ENCODE assay signal across 15 cellular contexts in genomic region chr16:67801889-67802288, GRCh38. TPM values are rescaled to one million over a fixed set of nuclear protein-coding genes. Genes with fewer than 3 reads are reported as not detected.
DNase-seq lines count a peak whose midpoint lies in the region; ATAC-seq and TF ChIP-seq lines count a peak whose summit lies in the region.
"Had no signal": no experiment of that assay in that cellular context is flagged by ENCODE, and none has a peak within 500 bp of the region (broad histone marks: within the 10 kb centered on the region; RNA-seq: fewer than 3 reads in every experiment).

No MANE protein-coding gene starts in this region.

- TF ChIP-seq POLR2A in erythroblast (IDR thresholded peaks at IDR 0.05; ENCODE audit: low read length), result no peak

- no peaks in the 10 kb centered on the region for H3K27me3 Mint-ChIP-seq in activated naive CD8-positive, alpha-beta T cell treated with anti-CD3 and anti-CD28 coated beads, Interleukin-2, amount 10 ng/mL, durations not matched to agents 7 days and 5 days
- no peaks in the 10 kb centered on the region for H3K27me3 Mint-ChIP-seq in stimulated activated memory B cell treated with anti-CD40 and anti-IgM and Interleukin-4, amounts not matched to agents 10 μg/mL and 1 μg/mL and 100 μg/mL, for 72 hours

- H3K9me3 ChIP-seq in colonic mucosa, result no peaks in the 10 kb centered on the region
- H3K9me3 ChIP-seq: sigmoid colon, tibial nerve had no signal

- no peak overlapping the region for H3K27ac ChIP-seq in colonic mucosa
- H3K27ac ChIP-seq: hepatocyte, HL-60, neural progenitor cell, sigmoid colon, tibial nerve had no signal

- H3K4me1 Mint-ChIP-seq in activated naive CD8-positive, alpha-beta T cell treated with anti-CD3 and anti-CD28 coated beads, Interleukin-2, amount 10 ng/mL, durations not matched to agents 7 days and 5 days, result peaks cover 54% of the 10 kb centered on the region
- H3K4me1 Mint-ChIP-seq in stimulated activated memory B cell treated with anti-CD40 and anti-IgM and Interleukin-4, amounts not matched to agents 10 μg/mL and 1 μg/mL and 100 μg/mL, for 72 hours, result peaks cover 71% of the 10 kb centered on the region

- peaks cover 55% of the 10 kb centered on the region for H3K36me3 Mint-ChIP-seq in activated naive CD8-positive, alpha-beta T cell treated with anti-CD3 and anti-CD28 coated beads, Interleukin-2, amount 10 ng/mL, durations not matched to agents 7 days and 5 days
- H3K36me3 Mint-ChIP-seq in stimulated activated memory B cell treated with anti-CD40 and anti-IgM and Interleukin-4, amounts not matched to agents 10 μg/mL and 1 μg/mL and 100 μg/mL, for 72 hours, result peaks cover 34% of the 10 kb centered on the region

- POLR2A ChIA-PET in activated naive CD8-positive, alpha-beta T cell treated with anti-CD3 and anti-CD28 coated beads, Interleukin-2, amount 10 ng/mL, durations not matched to agents 7 days and 5 days (lab: Charles Lee), result interaction anchor here (0.7 to 0.9 kb wide), 4 partner anchors 20 to 437 kb away, joined by 3 to 4 read pairs (median 4); no protein-coding TSS in a partner anchor

- no peak overlapping the region for H3K9ac ChIP-seq in colonic mucosa (ENCODE audit: low read depth in 2 of 2, low read length in 2 of 2)
- H3K9ac ChIP-seq: neural progenitor cell had no signal

- TF ChIP-seq CTCF in colonic mucosa (IDR thresholded peaks at IDR 0.05), result no peak

- no peaks in the 10 kb centered on the region for H3K36me3 ChIP-seq in colonic mucosa
- H3K36me3 ChIP-seq: neural progenitor cell had no signal

- DNase-seq in activated CD8-positive, alpha-beta memory T cell treated with anti-CD3 and anti-CD28 coated beads, Interleukin-2, amount 50 U/mL, for 4 hours, result peak; percentile 32
- no peak for DNase-seq in activated CD8-positive, alpha-beta memory T cell treated with anti-CD3 and anti-CD28 coated beads for 24 hours
- DNase-seq in activated CD4-positive, alpha-beta T cell treated with anti-CD3 and anti-CD28 coated beads for 48 hours, result peak; percentile 27
- no peak for DNase-seq in activated naive CD8-positive, alpha-beta T cell treated with anti-CD3 and anti-CD28 coated beads, Interleukin-2, amount 10 ng/mL, durations not matched to agents 7 days and 5 days
- DNase-seq in colonic mucosa (no peak), erythroblast (lab: John Stamatoyannopoulos, UW) (no peak)
- DNase-seq: left ventricle myocardium superior, SIG-M5, sigmoid colon had no signal

- H3K27me3 ChIP-seq in colonic mucosa, result no peaks in the 10 kb centered on the region
- H3K27me3 ChIP-seq: hepatocyte, neural progenitor cell, sigmoid colon, tibial nerve had no signal

- peak overlapping the region; percentile 68 for H3K4me3 Mint-ChIP-seq in activated naive CD8-positive, alpha-beta T cell treated with anti-CD3 and anti-CD28 coated beads, Interleukin-2, amount 10 ng/mL, durations not matched to agents 7 days and 5 days
- H3K4me3 Mint-ChIP-seq in stimulated activated memory B cell treated with anti-CD40 and anti-IgM and Interleukin-4, amounts not matched to agents 10 μg/mL and 1 μg/mL and 100 μg/mL, for 72 hours, result peak overlapping the region; percentile 38
- H3K4me3 Mint-ChIP-seq: neural progenitor cell had no signal

- H3K4me3 ChIP-seq in colonic mucosa, result no peak overlapping the region
- H3K4me3 ChIP-seq: hepatocyte, neural progenitor cell, sigmoid colon, tibial nerve had no signal

- intact Hi-C loops in colonic mucosa (cut with DNase I), result no loop called here

- ATAC-seq in activated naive CD8-positive, alpha-beta T cell treated with anti-CD3 and anti-CD28 coated beads, Interleukin-2, amount 10 ng/mL, durations not matched to agents 7 days and 5 days (ENCODE audit: low read depth), result no peak
- peak; percentile 41 for ATAC-seq in stimulated activated memory B cell treated with anti-CD40 and anti-IgM and Interleukin-4, amounts not matched to agents 10 μg/mL and 1 μg/mL and 100 μg/mL, for 72 hours
- ATAC-seq in HG02678 (IDR thresholded peaks at IDR 0.05; ENCODE audit: unreplicated experiment), result no peak
- ATAC-seq: left ventricle myocardium superior had no signal

- peaks cover 7% of the 10 kb centered on the region for H3K4me1 ChIP-seq in colonic mucosa

- H3K27ac Mint-ChIP-seq in activated naive CD8-positive, alpha-beta T cell treated with anti-CD3 and anti-CD28 coated beads, Interleukin-2, amount 10 ng/mL, durations not matched to agents 7 days and 5 days, result peak overlapping the region; percentile 72
- H3K27ac Mint-ChIP-seq in stimulated activated memory B cell treated with anti-CD40 and anti-IgM and Interleukin-4, amounts not matched to agents 10 μg/mL and 1 μg/mL and 100 μg/mL, for 72 hours, result peak overlapping the region; percentile 80
- H3K27ac Mint-ChIP-seq: neural progenitor cell had no signal

- H3K9me3 Mint-ChIP-seq in activated naive CD8-positive, alpha-beta T cell treated with anti-CD3 and anti-CD28 coated beads, Interleukin-2, amount 10 ng/mL, durations not matched to agents 7 days and 5 days, result no peaks in the 10 kb centered on the region
- no peaks in the 10 kb centered on the region for H3K9me3 Mint-ChIP-seq in stimulated activated memory B cell treated with anti-CD40 and anti-IgM and Interleukin-4, amounts not matched to agents 10 μg/mL and 1 μg/mL and 100 μg/mL, for 72 hours
- H3K9me3 Mint-ChIP-seq: neural progenitor cell had no signal

RNA-seq across cellular contexts. Expression of gene RANBP10, which starts 4.5 kb away (rescaled TPM):
- total RNA-seq in activated naive CD8-positive, alpha-beta T cell treated with anti-CD3 and anti-CD28 coated beads, Interleukin-2, amount 10 ng/mL, durations not matched to agents 7 days and 5 days, result 10 to 100 TPM; 23.1 to 23.2 TPM
- 10 to 100 TPM; 14.7 to 22.5 TPM for total RNA-seq in colonic mucosa

RNA-seq across cellular contexts. Expression of gene TSNAXIP1, which starts 4.8 kb away (rescaled TPM):
- total RNA-seq in activated naive CD8-positive, alpha-beta T cell treated with anti-CD3 and anti-CD28 coated beads, Interleukin-2, amount 10 ng/mL, durations not matched to agents 7 days and 5 days, result under 1 TPM in 1 of 2 experiments, not detected in 1; 0.40 TPM
- total RNA-seq in colonic mucosa, result under 1 TPM; 0.13 to 0.30 TPM

RNA-seq across cellular contexts. Expression of gene THAP11, which starts 40.2 kb away (rescaled TPM):
- total RNA-seq in activated naive CD8-positive, alpha-beta T cell treated with anti-CD3 and anti-CD28 coated beads, Interleukin-2, amount 10 ng/mL, durations not matched to agents 7 days and 5 days, result 10 to 100 TPM; 48.1 to 50.1 TPM
- total RNA-seq in colonic mucosa, result 10 to 100 TPM; 22.0 to 33.2 TPM

RNA-seq across cellular contexts. Expression of gene NUTF2, which starts 44.8 kb away (rescaled TPM):
- total RNA-seq in activated naive CD8-positive, alpha-beta T cell treated with anti-CD3 and anti-CD28 coated beads, Interleukin-2, amount 10 ng/mL, durations not matched to agents 7 days and 5 days, result 10 to 100 TPM; 88.4 TPM
- total RNA-seq in colonic mucosa, result 100 to 1,000 TPM in 1 of 2 donors, 10 to 100 TPM in 1; 58.3 to 108 TPM

RNA-seq across cellular contexts. Expression of gene CENPT, which starts 45.6 kb away (rescaled TPM):
- total RNA-seq in activated naive CD8-positive, alpha-beta T cell treated with anti-CD3 and anti-CD28 coated beads, Interleukin-2, amount 10 ng/mL, durations not matched to agents 7 days and 5 days, result 10 to 100 TPM; 84.0 to 90.7 TPM
- total RNA-seq in colonic mucosa, result 10 to 100 TPM; 25.6 to 38.9 TPM

Comparison
In these comparisons a context has a peak if more than half of its experiments do, and no peak if none do; other contexts are left out.
1. DNase-seq: peak in activated CD8-positive, alpha-beta memory T cell treated with anti-CD3 and anti-CD28 coated beads, Interleukin-2, amount 50 U/mL, for 4 hours (single experiment) and activated CD4-positive, alpha-beta T cell treated with anti-CD3 and anti-CD28 coated beads for 48 hours (single experiment); none in activated CD8-positive, alpha-beta memory T cell treated with anti-CD3 and anti-CD28 coated beads for 24 hours (single experiment), activated naive CD8-positive, alpha-beta T cell treated with anti-CD3 and anti-CD28 coated beads, Interleukin-2, amount 10 ng/mL, durations not matched to agents 7 days and 5 days (single experiment), colonic mucosa (single experiment) and erythroblast (0 of 2).